7 cellular contexts compared by ENCODE assay signal in the genomic region with DNA sequence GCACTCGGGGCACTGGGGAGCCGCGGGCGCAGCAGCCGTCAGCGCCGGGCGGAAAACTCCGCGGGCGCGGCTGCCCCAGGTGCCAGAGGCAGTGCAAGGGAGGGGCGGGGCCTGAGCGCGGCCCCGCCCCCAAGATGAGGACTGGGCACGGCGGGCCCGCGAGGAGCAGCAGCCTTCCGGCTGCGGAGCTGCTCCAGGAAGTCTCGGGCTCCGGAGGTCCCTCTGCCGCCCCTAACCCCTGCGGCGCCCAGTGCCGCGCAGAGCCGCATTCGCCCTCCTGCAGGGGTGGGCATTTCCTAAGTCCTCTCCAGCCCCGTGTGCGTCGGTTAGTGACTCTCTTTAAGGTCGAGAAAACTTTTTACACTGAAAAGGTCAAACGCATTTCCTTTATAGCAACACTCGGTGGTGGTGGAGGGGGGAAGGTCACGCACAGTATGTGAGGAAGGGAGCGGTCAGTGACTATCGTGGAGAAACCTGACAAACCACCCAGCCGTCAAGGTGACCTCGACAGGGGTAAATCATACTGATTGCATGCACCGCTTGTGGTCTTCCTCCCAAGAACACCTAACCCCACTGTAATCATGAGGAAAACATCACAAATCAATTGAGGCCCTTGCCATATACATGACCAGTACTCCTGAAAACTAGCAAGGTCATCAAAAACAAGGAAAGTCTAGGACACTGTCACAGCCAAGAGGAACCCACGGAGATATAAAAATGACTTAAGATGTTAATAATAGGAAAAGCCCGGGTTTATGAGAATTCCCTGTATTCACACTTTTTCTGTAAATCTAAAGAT. TPM values are rescaled to one million over a fixed set of nuclear protein-coding genes. Genes with fewer than 3 reads are reported as not detected.
A peak's percentile ranks its signal among the peaks of the same experiment; 100 is the strongest.
DNase-seq lines count a peak whose midpoint lies in the region; ATAC-seq, FAIRE-seq and TF ChIP-seq lines count a peak whose summit lies in the region.

A gene (minus strand): TSS at position 60 of the 799 bp plus-strand sequence. CDS start 32,676 bp downstream, outside the sequence.

- intact Hi-C loops in GM12878 (cut with micrococcal nuclease; ENCODE audit: unreplicated experiment): loop anchor here (2.0 kb wide), 1 partner anchor 13 kb away; no protein-coding TSS in a partner anchor

- H3K4me1 ChIP-seq in GM12878 (ENCODE audit: control insufficient read depth, insufficient read depth, low read length) (peaks cover 12% of the 10 kb centered on the region), skeletal muscle tissue (ENCODE audit: control insufficient read depth in 3 of 3, insufficient read depth in 3 of 3, low read length in 3 of 3) (peaks cover 47 to 56% (median 53%) of the 10 kb centered on the region in 3 donors)

- FAIRE-seq in GM12878 (lab: Jason Lieb, UNC): no peak

- DNase-seq in NCI-H146 treated with DMSO at 0.1 percent for 48 hours (lab: John Stamatoyannopoulos, UW; ENCODE audit: unreplicated experiment) (peak; percentile 75), T-helper 9 cell (peak; percentile 80), GM12878 (ENCODE audit: low read depth, low spot score) (peak; percentile 27)

- in situ Hi-C loops in GM12878 (cut with MboI): no loop called here

- H3K9ac ChIP-seq in GM12878 (ENCODE audit: control insufficient read depth, insufficient read depth, low read length): peak within 1 kb of the TSS; percentile 82
- H3K9ac ChIP-seq in skeletal muscle tissue (ENCODE audit: low read depth in 1 of 3, low read length in 3 of 3): peak within 1 kb of the TSS; percentile 84 to 96 (median 96)

- 0 out of 4 replicates have a peak, but pooled peaks of 1 of the 2 experiments have one; percentile 36 for TF ChIP-seq EP300 in GM12878 (IDR thresholded peaks at IDR 0.05; ENCODE audit: borderline replicate concordance in 1 of 2, control insufficient read depth in 1 of 2, low read depth in 2 of 2, low read length in 2 of 2)

- no peaks in the 10 kb centered on the region for H4K20me1 ChIP-seq in GM12878 (ENCODE audit: control insufficient read depth, insufficient read depth)

- WGBS in GM12878 (ENCODE audit: insufficient coverage, insufficient replicate concordance, low lambda C conversion rate, missing lambda C conversion rate): 4% methylated on average over 39 of the region's 45 CpGs

- H3K79me2 ChIP-seq in GM12878 (ENCODE audit: control insufficient read depth, insufficient read depth, low read length): peaks cover 52% of the 10 kb centered on the region

- TF ChIP-seq CTCF in GM12878 (IDR thresholded peaks at IDR 0.05 in 2 of 3, conservative IDR thresholded peaks at IDR 0.05 in 1 of 3; ENCODE audit: control insufficient read depth in 2 of 3, extremely low read depth in 1 of 3, insufficient read depth in 1 of 3, low read depth in 3 of 3, low read length in 3 of 3): no peak

- peak within 1 kb of the TSS; percentile 81 for H3K4me2 ChIP-seq in GM12878 (ENCODE audit: control insufficient read depth, insufficient read depth)

- ATAC-seq in GM18498 (IDR thresholded peaks at IDR 0.05; ENCODE audit: unreplicated experiment): peak; percentile 88
- peak; percentile 81 for ATAC-seq in HG02763 (IDR thresholded peaks at IDR 0.05; ENCODE audit: unreplicated experiment)
- ATAC-seq in GM12878: peak; percentile 84

- H3K27me3 ChIP-seq in GM12878 (replicated peaks in 1 of 2; ENCODE audit: control insufficient read depth in 2 of 2, insufficient read depth in 2 of 2, low read length in 1 of 2) (no peaks in the 10 kb centered on the region), skeletal muscle tissue (ENCODE audit: control insufficient read depth in 3 of 3, insufficient read depth in 3 of 3, low read length in 3 of 3) (no peaks in the 10 kb centered on the region)

- peak within 1 kb of the TSS; percentile 75 for H2AFZ ChIP-seq in GM12878 (ENCODE audit: control insufficient read depth, low read depth, low read length)

- POLR2A ChIA-PET in GM12878 (lab: Charles Lee): interaction anchor here (1.0 kb wide), 2 partner anchors 9 to 18 kb away, joined by 3 to 4 read pairs; no protein-coding TSS in a partner anchor

- SMC1A ChIA-PET in GM12878 (lab: Charles Lee; ENCODE audit: uncharacterized antibody, unreplicated experiment): no interaction called here

- RAD21 ChIA-PET in GM12878 (lab: Charles Lee; ENCODE audit: unreplicated experiment): interaction anchor here (0.6 to 4.9 kb wide), 4 partner anchors 17 to 251 kb away, joined by 3 to 59 read pairs (median 6); no protein-coding TSS in a partner anchor

- H3K9me3 ChIP-seq in GM12878 (replicated peaks; ENCODE audit: control insufficient read depth, insufficient read depth, low read length) (no peaks in the 10 kb centered on the region), skeletal muscle tissue (ENCODE audit: control insufficient read depth in 3 of 3, low read length in 3 of 3) (no peaks in the 10 kb centered on the region)

- no peak for TF ChIP-seq RAD21 in GM12878 (IDR thresholded peaks at IDR 0.05; ENCODE audit: insufficient read depth, low read depth, low read length)

- TF ChIP-seq POLR2A in GM12878 (IDR thresholded peaks at IDR 0.05; ENCODE audit: low read depth, low read length): peak; percentile 94

- H3K27ac ChIP-seq in GM12878 (ENCODE audit: control insufficient read depth, insufficient read depth) (peak within 1 kb of the TSS; percentile 95), skeletal muscle tissue (ENCODE audit: low read depth, low read length) (peak within 1 kb of the TSS; percentile 91)

- H3K36me3 ChIP-seq in GM12878 (ENCODE audit: control insufficient read depth in 2 of 2, insufficient read depth in 2 of 2, low read length in 1 of 2) (no peaks in the 10 kb centered on the region), skeletal muscle tissue (ENCODE audit: control insufficient read depth in 3 of 3, insufficient read depth in 3 of 3, low read length in 3 of 3) (no peaks in the 10 kb centered on the region)

- CTCF ChIA-PET in GM12878 (lab: Yijun Ruan, JAX): interaction anchor here (1.0 kb wide), 2 partner anchors 9 to 18 kb away, joined by 3 read pairs; no protein-coding TSS in a partner anchor

- BruUV-seq in GM12878 (replicated peaks; lab: Mats Ljungman, UMichigan): TSS peak; percentile 77

- peak within 1 kb of the TSS; percentile 68 for H3K4me3 ChIP-seq in GM12878
- H3K4me3 ChIP-seq in iPS-11a (ENCODE audit: low read depth, low read length): peak within 1 kb of the TSS; percentile 50
- H3K4me3 ChIP-seq in skeletal muscle tissue (ENCODE audit: low read length in 3 of 3): peak within 1 kb of the TSS; percentile 72 to 89 (median 86)

TF ChIP-seq in GM12878, 131 proteins besides CTCF, POLR2A, EP300 and RAD21 (continues in another document):
- TF ChIP-seq IKZF2 (IDR thresholded peaks at IDR 0.05) (peak; percentile 41 to 63; a peak in 3 of 4 replicates), SREBF2 (IDR thresholded peaks at IDR 0.05; ENCODE audit: low read length) (no peak)
- TF ChIP-seq, protein P1, sequence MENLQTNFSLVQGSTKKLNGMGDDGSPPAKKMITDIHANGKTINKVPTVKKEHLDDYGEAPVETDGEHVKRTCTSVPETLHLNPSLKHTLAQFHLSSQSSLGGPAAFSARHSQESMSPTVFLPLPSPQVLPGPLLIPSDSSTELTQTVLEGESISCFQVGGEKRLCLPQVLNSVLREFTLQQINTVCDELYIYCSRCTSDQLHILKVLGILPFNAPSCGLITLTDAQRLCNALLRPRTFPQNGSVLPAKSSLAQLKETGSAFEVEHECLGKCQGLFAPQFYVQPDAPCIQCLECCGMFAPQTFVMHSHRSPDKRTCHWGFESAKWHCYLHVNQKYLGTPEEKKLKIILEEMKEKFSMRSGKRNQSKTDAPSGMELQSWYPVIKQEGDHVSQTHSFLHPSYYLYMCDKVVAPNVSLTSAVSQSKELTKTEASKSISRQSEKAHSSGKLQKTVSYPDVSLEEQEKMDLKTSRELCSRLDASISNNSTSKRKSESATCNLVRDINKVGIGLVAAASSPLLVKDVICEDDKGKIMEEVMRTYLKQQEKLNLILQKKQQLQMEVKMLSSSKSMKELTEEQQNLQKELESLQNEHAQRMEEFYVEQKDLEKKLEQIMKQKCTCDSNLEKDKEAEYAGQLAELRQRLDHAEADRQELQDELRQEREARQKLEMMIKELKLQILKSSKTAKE (IDR thresholded peaks at IDR 0.05; ENCODE audit: low read depth, poor library complexity, severe bottlenecking): no peak

RNA-seq across cellular contexts. Expression of the gene that starts here (rescaled TPM):
- 88.9 and 92.3 TPM in 2 replicates for total RNA-seq in GM12878 (2013; cell fraction: nucleolus; rRNA removed)
- total RNA-seq in GM12878 (2014; rRNA removed) (53.1 and 64.8 TPM in 2 replicates), GM12878 (2014; rRNA removed; fragmentation: Illumina TruSeq; extraction: Trizol) (66.4 and 70.7 TPM in 2 replicates), GM12878 (2021) (100 and 104 TPM in 2 replicates), skeletal muscle tissue (29.7 TPM)
- 161 TPM for polyA plus RNA-seq in GM12878 (2011; ENCODE audit: low read depth)
- polyA plus RNA-seq in GM12878 (2011; rRNA removed) (126 and 129 TPM in 2 replicates), GM12878 (2014; fragmentation: Illumina TruSeq; extraction: Trizol) (94.2 and 117 TPM in 2 replicates), GM12878 (2014; fragmentation: Nextera tagmentation; extraction: Ambion mirVana) (10 to 100 TPM; 25.0 to 67.7 TPM), GM12878 (2014; rRNA removed) (57.0 and 61.4 TPM in 2 replicates), GM12878 (2016; fragmentation: Nextera tagmentation; extraction: Ambion mirVana) (10 to 100 TPM; 73.7 to 80.5 TPM)
- polyA plus RNA-seq in GM12878 (2011; cell fraction: cytosol; rRNA removed): 98.8 and 103 TPM in 2 replicates
- polyA plus RNA-seq in GM12878 (2011; cell fraction: nucleus; rRNA removed): 71.7 and 72.2 TPM in 2 replicates
- polyA plus RNA-seq in GM12878 (2012): 186 and 310 TPM in 2 replicates
- polyA minus RNA-seq in GM12878 (2011; rRNA and poly(A)+ RNA removed): 75.3 and 100 TPM in 2 replicates
- 46.5 and 59.4 TPM in 2 replicates for polyA minus RNA-seq in GM12878 (2011; cell fraction: cytosol; rRNA and poly(A)+ RNA removed)
- polyA minus RNA-seq in GM12878 (2011; cell fraction: nucleus; rRNA and poly(A)+ RNA removed): 26.7 and 47.8 TPM in 2 replicates

Comparison
In these comparisons a context has a peak if more than half of its experiments do, and no peak if none do; other contexts are left out.
1. Peak in every context shown above with its lines: DNase-seq, ATAC-seq, H3K4me3 ChIP-seq and H3K27ac ChIP-seq.
2. DNase-seq: peak in every context shown above with its lines; median percentile 80 in T-helper 9 cell; 75 in NCI-H146 treated with DMSO at 0.1 percent for 48 hours; 27 in GM12878.